Comparison of ENCODE assay signal across 1 cellular context in genomic region chr2:222615320-222615719, GRCh38.
TF ChIP-seq lines count a peak whose summit lies in the region.

No MANE protein-coding gene starts in this region.

TF ChIP-seq in GM23338, 12 proteins besides CTCF, POLR2A, EP300 and RAD21 (continued from another document):
- TF ChIP-seq, protein P1, sequence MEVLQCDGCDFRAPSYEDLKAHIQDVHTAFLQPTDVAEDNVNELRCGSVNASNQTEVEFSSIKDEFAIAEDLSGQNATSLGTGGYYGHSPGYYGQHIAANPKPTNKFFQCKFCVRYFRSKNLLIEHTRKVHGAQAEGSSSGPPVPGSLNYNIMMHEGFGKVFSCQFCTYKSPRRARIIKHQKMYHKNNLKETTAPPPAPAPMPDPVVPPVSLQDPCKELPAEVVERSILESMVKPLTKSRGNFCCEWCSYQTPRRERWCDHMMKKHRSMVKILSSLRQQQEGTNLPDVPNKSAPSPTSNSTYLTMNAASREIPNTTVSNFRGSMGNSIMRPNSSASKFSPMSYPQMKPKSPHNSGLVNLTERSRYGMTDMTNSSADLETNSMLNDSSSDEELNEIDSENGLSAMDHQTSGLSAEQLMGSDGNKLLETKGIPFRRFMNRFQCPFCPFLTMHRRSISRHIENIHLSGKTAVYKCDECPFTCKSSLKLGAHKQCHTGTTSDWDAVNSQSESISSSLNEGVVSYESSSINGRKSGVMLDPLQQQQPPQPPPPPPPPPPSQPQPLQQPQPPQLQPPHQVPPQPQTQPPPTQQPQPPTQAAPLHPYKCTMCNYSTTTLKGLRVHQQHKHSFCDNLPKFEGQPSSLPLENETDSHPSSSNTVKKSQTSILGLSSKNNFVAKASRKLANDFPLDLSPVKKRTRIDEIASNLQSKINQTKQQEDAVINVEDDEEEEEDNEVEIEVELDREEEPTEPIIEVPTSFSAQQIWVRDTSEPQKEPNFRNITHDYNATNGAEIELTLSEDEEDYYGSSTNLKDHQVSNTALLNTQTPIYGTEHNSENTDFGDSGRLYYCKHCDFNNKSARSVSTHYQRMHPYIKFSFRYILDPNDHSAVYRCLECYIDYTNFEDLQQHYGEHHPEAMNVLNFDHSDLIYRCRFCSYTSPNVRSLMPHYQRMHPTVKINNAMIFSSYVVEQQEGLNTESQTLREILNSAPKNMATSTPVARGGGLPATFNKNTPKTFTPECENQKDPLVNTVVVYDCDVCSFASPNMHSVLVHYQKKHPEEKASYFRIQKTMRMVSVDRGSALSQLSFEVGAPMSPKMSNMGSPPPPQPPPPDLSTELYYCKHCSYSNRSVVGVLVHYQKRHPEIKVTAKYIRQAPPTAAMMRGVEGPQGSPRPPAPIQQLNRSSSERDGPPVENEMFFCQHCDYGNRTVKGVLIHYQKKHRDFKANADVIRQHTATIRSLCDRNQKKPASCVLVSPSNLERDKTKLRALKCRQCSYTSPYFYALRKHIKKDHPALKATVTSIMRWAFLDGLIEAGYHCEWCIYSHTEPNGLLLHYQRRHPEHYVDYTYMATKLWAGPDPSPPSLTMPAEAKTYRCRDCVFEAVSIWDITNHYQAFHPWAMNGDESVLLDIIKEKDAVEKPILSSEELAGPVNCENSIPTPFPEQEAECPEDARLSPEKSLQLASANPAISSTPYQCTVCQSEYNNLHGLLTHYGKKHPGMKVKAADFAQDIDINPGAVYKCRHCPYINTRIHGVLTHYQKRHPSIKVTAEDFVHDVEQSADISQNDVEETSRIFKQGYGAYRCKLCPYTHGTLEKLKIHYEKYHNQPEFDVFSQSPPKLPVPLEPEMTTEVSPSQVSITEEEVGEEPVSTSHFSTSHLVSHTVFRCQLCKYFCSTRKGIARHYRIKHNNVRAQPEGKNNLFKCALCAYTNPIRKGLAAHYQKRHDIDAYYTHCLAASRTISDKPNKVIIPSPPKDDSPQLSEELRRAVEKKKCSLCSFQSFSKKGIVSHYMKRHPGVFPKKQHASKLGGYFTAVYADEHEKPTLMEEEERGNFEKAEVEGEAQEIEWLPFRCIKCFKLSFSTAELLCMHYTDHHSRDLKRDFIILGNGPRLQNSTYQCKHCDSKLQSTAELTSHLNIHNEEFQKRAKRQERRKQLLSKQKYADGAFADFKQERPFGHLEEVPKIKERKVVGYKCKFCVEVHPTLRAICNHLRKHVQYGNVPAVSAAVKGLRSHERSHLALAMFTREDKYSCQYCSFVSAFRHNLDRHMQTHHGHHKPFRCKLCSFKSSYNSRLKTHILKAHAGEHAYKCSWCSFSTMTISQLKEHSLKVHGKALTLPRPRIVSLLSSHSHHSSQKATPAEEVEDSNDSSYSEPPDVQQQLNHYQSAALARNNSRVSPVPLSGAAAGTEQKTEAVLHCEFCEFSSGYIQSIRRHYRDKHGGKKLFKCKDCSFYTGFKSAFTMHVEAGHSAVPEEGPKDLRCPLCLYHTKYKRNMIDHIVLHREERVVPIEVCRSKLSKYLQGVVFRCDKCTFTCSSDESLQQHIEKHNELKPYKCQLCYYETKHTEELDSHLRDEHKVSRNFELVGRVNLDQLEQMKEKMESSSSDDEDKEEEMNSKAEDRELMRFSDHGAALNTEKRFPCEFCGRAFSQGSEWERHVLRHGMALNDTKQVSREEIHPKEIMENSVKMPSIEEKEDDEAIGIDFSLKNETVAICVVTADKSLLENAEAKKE (CRISPR knock-in tag; IDR thresholded peaks at IDR 0.05), result no peak
